ENCODE assay signal across 16 cellular contexts in genomic region chr7:4690953-4691856, GRCh38. TPM values are rescaled to one million over a fixed set of nuclear protein-coding genes. Genes with fewer than 3 reads are reported as not detected.
A peak's percentile ranks its signal among the peaks of the same experiment; 100 is the strongest.
DNase-seq lines count a peak whose midpoint lies in the region; ATAC-seq, FAIRE-seq and TF ChIP-seq lines count a peak whose summit lies in the region.
"Had no signal": no experiment of that assay in that cellular context is flagged by ENCODE, and none has a peak within 500 bp of the region (broad histone marks: within the 10 kb centered on the region; RNA-seq: fewer than 3 reads in every experiment).

No MANE protein-coding gene starts in this region.

- intact Hi-C loops in HepG2 (cut with micrococcal nuclease; ENCODE audit: unreplicated experiment) (no loop called here), right lobe of liver (cut with DNase I) (no loop called here), pancreas (cut with DNase I) (no loop called here)

- H3K4me3 ChIP-seq in HepG2 (replicated peaks in 1 of 3; ENCODE audit: insufficient read depth in 1 of 3, low read depth in 2 of 3, low read length in 3 of 3) (no peak overlapping the region), right lobe of liver (no peak overlapping the region), bronchial epithelial cell (ENCODE audit: low read depth, low read length) (no peak overlapping the region), pancreas (no peak overlapping the region)
- H3K4me3 ChIP-seq: GM23338 had no signal

- CTCF ChIA-PET in HepG2 (lab: Yijun Ruan, JAX; ENCODE audit: low intra/inter-chr PET ratio, low total read pairs) = no interaction called here

- H3K4me1 ChIP-seq in HepG2 (ENCODE audit: insufficient read depth, low read length) = peaks cover 54% of the 10 kb centered on the region
- H3K4me1 ChIP-seq in right lobe of liver = peaks cover 0 to 16% (median 3%) of the 10 kb centered on the region in 4 donors
- H3K4me1 ChIP-seq in pancreas = no peaks in the 10 kb centered on the region

- H3K9me3 ChIP-seq in HepG2 (ENCODE audit: low read length) = no peaks in the 10 kb centered on the region
- no peaks in the 10 kb centered on the region for H3K9me3 ChIP-seq in right lobe of liver
- H3K9me3 ChIP-seq in pancreas = no peaks in the 10 kb centered on the region

- no peak overlapping the region for H3K4me2 ChIP-seq in HepG2 (ENCODE audit: low read depth, low read length)
- H3K4me2 ChIP-seq: GM23338 had no signal

- in situ Hi-C loops in HepG2 (cut with HindIII; ENCODE audit: extremely low pct_ligation_motif_present, low pct_unique_long_range_greater_than_20kb) = no loop called here

- TF ChIP-seq CTCF in HepG2 (CRISPR knock-in tag; IDR thresholded peaks at IDR 0.05) (no peak), right lobe of liver (IDR thresholded peaks at IDR 0.05) (no peak), bronchial epithelial cell (IDR thresholded peaks at IDR 0.05; ENCODE audit: insufficient read depth, low read length, severe bottlenecking) (no peak), nephron (IDR thresholded peaks at IDR 0.05; ENCODE audit: unreplicated experiment in 3 of 3) (no peak), pancreas (IDR thresholded peaks at IDR 0.05) (no peak)

- 90% methylated on average over 21 of the region's 23 CpGs for WGBS in HepG2 (ENCODE audit: low lambda C conversion rate)
- 77% methylated on average over 19 of the region's 23 CpGs for WGBS in right lobe of liver (ENCODE audit: insufficient coverage, low coverage, low lambda C conversion rate, missing lambda C conversion rate)
- WGBS in pancreas, 2 donors = 87 to 90% methylated on average over 23 of the region's 23 CpGs

- H3K27me3 Mint-ChIP-seq in nephron (ENCODE audit: low read depth) = no peaks in the 10 kb centered on the region

- H4K20me1 ChIP-seq in HepG2 (ENCODE audit: insufficient read depth, low read length) = peaks cover 75% of the 10 kb centered on the region

- DNase-seq in HepG2 (ENCODE audit: low spot score) (no peak), right lobe of liver (no peak), bronchial epithelial cell (ENCODE audit: low read depth) (peak; percentile 28), T-helper 2 cell (no peak), pancreas (no peak), DMS153 treated with DMSO at 0.1 percent for 48 hours (lab: John Stamatoyannopoulos, UW; ENCODE audit: unreplicated experiment) (no peak), germinal center (ENCODE audit: low spot score) (no peak)
- DNase-seq: activated CD4-positive, CD25-positive, alpha-beta regulatory T cell treated with anti-CD3 and anti-CD28 coated beads, Interleukin-2, amount 50 U/mL, for 72 hours; activated T-cell treated with anti-CD3 and anti-CD28 coated beads for 4 hours; central memory CD4-positive, alpha-beta T cell; kidney glomerular epithelial cell; NCI-H2081 treated with DMSO at 0.1 percent for 48 hours; NCI-H82 had no signal

- peaks cover 4% of the 10 kb centered on the region for H3K36me3 Mint-ChIP-seq in nephron (ENCODE audit: low read depth)

- no peaks in the 10 kb centered on the region for H3K9me3 Mint-ChIP-seq in nephron
- H3K9me3 Mint-ChIP-seq: GM23338; T-helper 2 cell treated with Interferon-gamma antibody and Interleukin-4, amounts not matched to agents 5 μg/mL and 100 μg/mL, for 36 hours had no signal

- TF ChIP-seq EP300 in HepG2 (IDR thresholded peaks at IDR 0.05; ENCODE audit: low read depth in 2 of 2, low read length in 2 of 2) (no peak), HepG2 (CRISPR knock-in tag; IDR thresholded peaks at IDR 0.05; ENCODE audit: borderline replicate concordance) (no peak)

- H3K27ac Mint-ChIP-seq in nephron = peak overlapping the region; percentile 89 to 97 (median 96)
- H3K27ac Mint-ChIP-seq: GM23338; T-helper 2 cell treated with Interferon-gamma antibody and Interleukin-4, amounts not matched to agents 5 μg/mL and 100 μg/mL, for 36 hours had no signal

- no peak overlapping the region for H3K9ac ChIP-seq in HepG2 (ENCODE audit: insufficient read depth, low read depth, low read length)

- peaks cover 73% of the 10 kb centered on the region for H3K4me1 Mint-ChIP-seq in nephron

- no peaks in the 10 kb centered on the region for H3K27me3 ChIP-seq in HepG2 (ENCODE audit: control insufficient read depth in 1 of 2, insufficient read depth in 2 of 2, low read length in 2 of 2)
- H3K27me3 ChIP-seq in right lobe of liver = no peaks in the 10 kb centered on the region
- H3K27me3 ChIP-seq in bronchial epithelial cell (ENCODE audit: control insufficient read depth, insufficient read depth, low read length) = no peaks in the 10 kb centered on the region
- no peaks in the 10 kb centered on the region for H3K27me3 ChIP-seq in pancreas

- H3K4me3 Mint-ChIP-seq in nephron = peak overlapping the region; percentile 4 to 53 (median 6)
- H3K4me3 Mint-ChIP-seq: GM23338; T-helper 2 cell treated with Interferon-gamma antibody and Interleukin-4, amounts not matched to agents 5 μg/mL and 100 μg/mL, for 36 hours had no signal

- no peak for TF ChIP-seq RAD21 in HepG2 (CRISPR knock-in tag; IDR thresholded peaks at IDR 0.05)

- peaks cover 87% of the 10 kb centered on the region for H3K79me2 ChIP-seq in HepG2 (ENCODE audit: insufficient read depth, low read length)

- no peak for ATAC-seq in HepG2
- no peak for ATAC-seq in right lobe of liver
- no peak for ATAC-seq in pancreas
- ATAC-seq: GM23338 had no signal

- FAIRE-seq in HepG2 (lab: Jason Lieb, UNC) (no peak), bronchial epithelial cell (lab: Jason Lieb, UNC) (no peak), pancreas (lab: Jason Lieb, UNC) (no peak)

- POLR2A ChIA-PET in HepG2 (lab: Yijun Ruan, JAX) = no interaction called here

- H2AFZ ChIP-seq in HepG2 (ENCODE audit: low read length) = no peak overlapping the region
- H2AFZ ChIP-seq: GM23338 had no signal

- no peak overlapping the region for H3K27ac ChIP-seq in HepG2 (ENCODE audit: extremely low read length, insufficient read depth, low read length)
- H3K27ac ChIP-seq in right lobe of liver = no peak overlapping the region
- H3K27ac ChIP-seq in pancreas = no peak overlapping the region

- H3K36me3 ChIP-seq in HepG2 (replicated peaks in 1 of 2; ENCODE audit: control insufficient read depth in 1 of 2, insufficient read depth in 2 of 2, low read length in 2 of 2) (peaks cover 1 to 25% of the 10 kb centered on the region in 2 experiments; a peak in 4 of 5 replicates), right lobe of liver (no peaks in the 10 kb centered on the region), bronchial epithelial cell (ENCODE audit: control insufficient read depth, insufficient read depth, low read length) (no peaks in the 10 kb centered on the region), pancreas (no peaks in the 10 kb centered on the region)

- TF ChIP-seq POLR2A in HepG2 (IDR thresholded peaks at IDR 0.05; ENCODE audit: insufficient read depth in 1 of 2, low read depth in 2 of 2, low read length in 2 of 2) = no peak
- TF ChIP-seq POLR2A in right lobe of liver (IDR thresholded peaks at IDR 0.05) = no peak

- no TSS peak for BruUV-seq in HepG2 (replicated peaks; lab: Mats Ljungman, UMichigan)

TF ChIP-seq in HepG2, 621 proteins besides CTCF, POLR2A, EP300 and RAD21 (continues in another document):
- TF ChIP-seq PHF21A (CRISPR knock-in tag; IDR thresholded peaks at IDR 0.05) = 0 out of 2 replicates have a peak, but pooled peaks have one; percentile 19
- no peak for TF ChIP-seq RELA (CRISPR knock-in tag; IDR thresholded peaks at IDR 0.05)
- no peak for TF ChIP-seq ZFP82 (CRISPR knock-in tag; IDR thresholded peaks at IDR 0.05; ENCODE audit: borderline replicate concordance)
- no peak for TF ChIP-seq ZNF264 (CRISPR knock-in tag; IDR thresholded peaks at IDR 0.05)
- TF ChIP-seq ZNF770 (CRISPR knock-in tag; IDR thresholded peaks at IDR 0.05) = peak; percentile 97

RNA-seq across cellular contexts. Expression of gene FOXK1, which starts 9.1 kb away (rescaled TPM):
- total RNA-seq in HepG2 (2016; rRNA removed; fragmentation: Illumina TruSeq; extraction: Trizol) (8.8 and 9.7 TPM in 2 replicates), right lobe of liver (1 to 10 TPM; 3.8 to 8.4 (median 6.9) TPM), bronchial epithelial cell (13.7 and 17.6 TPM in 2 replicates), pancreas (10 to 100 TPM; 13.8 to 20.6 (median 17.3) TPM)
- 20.0 and 23.4 TPM in 2 replicates for total RNA-seq in HepG2 (2016; cell fraction: cytosol; rRNA removed; fragmentation: Illumina TruSeq; extraction: Trizol; ENCODE audit: low read depth)
- total RNA-seq in HepG2 (2016; cell fraction: insoluble cytoplasmic fraction; rRNA removed; fragmentation: Illumina TruSeq; extraction: Trizol) = 7.9 and 8.8 TPM in 2 replicates
- total RNA-seq in HepG2 (2016; cell fraction: membrane; rRNA removed; fragmentation: Illumina TruSeq; extraction: Trizol) = 8.0 and 8.3 TPM in 2 replicates
- total RNA-seq in HepG2 (2016; cell fraction: nucleus; rRNA removed; fragmentation: Illumina TruSeq; extraction: Trizol) = 9.2 and 12.0 TPM in 2 replicates
- polyA plus RNA-seq in HepG2 (2011; rRNA removed) (4.6 and 4.7 TPM in 2 replicates), pancreas (1 to 10 TPM; 3.9 to 8.9 TPM)
- polyA plus RNA-seq in HepG2 (2011; cell fraction: cytosol; rRNA removed) = 1.7 and 2.8 TPM in 2 replicates
- 17.7 and 24.7 TPM in 2 replicates for polyA plus RNA-seq in HepG2 (2011; cell fraction: nucleus; rRNA removed)
- polyA plus RNA-seq in HepG2 (2012) = 4.4 and 4.8 TPM in 2 replicates
- 0.55 and 0.96 TPM in 2 replicates for polyA plus RNA-seq in HepG2 (2016; cell fraction: cytosol; fragmentation: Illumina TruSeq; extraction: Trizol; ENCODE audit: low read depth)
- polyA plus RNA-seq in HepG2 (2016; cell fraction: insoluble cytoplasmic fraction; fragmentation: Illumina TruSeq; extraction: Trizol; ENCODE audit: low read depth) = 3.9 and 5.8 TPM in 2 replicates
- polyA plus RNA-seq in HepG2 (2016; cell fraction: membrane; fragmentation: Illumina TruSeq; extraction: Trizol; ENCODE audit: low read depth) = 0.41 and 0.84 TPM in 2 replicates
- polyA plus RNA-seq in HepG2 (2016; cell fraction: nucleus; fragmentation: Illumina TruSeq; extraction: Trizol; ENCODE audit: insufficient read depth, low read depth) = 15.3 and 17.1 TPM in 2 replicates
- 16.6 and 23.1 TPM in 2 replicates for polyA minus RNA-seq in HepG2 (2011; rRNA and poly(A)+ RNA removed; ENCODE audit: low replicate concordance)
- polyA minus RNA-seq in HepG2 (2011; cell fraction: cytosol; rRNA and poly(A)+ RNA removed) = 12.9 and 14.4 TPM in 2 replicates
- polyA minus RNA-seq in HepG2 (2011; cell fraction: nucleus; rRNA and poly(A)+ RNA removed) = 16.2 and 17.8 TPM in 2 replicates
